8 cellular contexts compared by ENCODE assay signal in genomic region chr12:122753213-122753571, GRCh38. TPM values are rescaled to one million over a fixed set of nuclear protein-coding genes. Genes with fewer than 3 reads are reported as not detected.
DNase-seq lines count a peak whose midpoint lies in the region; ATAC-seq and TF ChIP-seq lines count a peak whose summit lies in the region.

No MANE protein-coding gene starts in this region.

- H3K36me3 ChIP-seq in BJ (ENCODE audit: control insufficient read depth, insufficient read depth, low read length) (peaks cover 4% of the 10 kb centered on the region), ascending aorta (peaks cover 15 to 34% of the 10 kb centered on the region in 2 donors), left lung (peaks cover 0 to 41% of the 10 kb centered on the region in 2 donors), tibial nerve (peaks cover 0 to 33% (median 18%) of the 10 kb centered on the region in 3 donors)

- H3K9me3 ChIP-seq in ascending aorta = no peaks in the 10 kb centered on the region
- H3K9me3 ChIP-seq in left lung = no peaks in the 10 kb centered on the region
- H3K9me3 ChIP-seq in tibial nerve = no peaks in the 10 kb centered on the region

- H3K4me1 ChIP-seq in ascending aorta = peaks cover 3 to 12% of the 10 kb centered on the region in 2 donors
- H3K4me1 ChIP-seq in left lung = peaks cover 7 to 37% of the 10 kb centered on the region in 2 donors
- peaks cover 0 to 38% (median 12%) of the 10 kb centered on the region in 4 donors for H3K4me1 ChIP-seq in tibial nerve

- 2 to 5% methylated on average over 8 of the region's 8 CpGs for WGBS in tibial nerve, 2 donors

- ATAC-seq in HG03045 (IDR thresholded peaks at IDR 0.05; ENCODE audit: unreplicated experiment) (peak; percentile 4), left lung (no peak), GM18861 (IDR thresholded peaks at IDR 0.05; ENCODE audit: unreplicated experiment) (no peak), HG02623 (IDR thresholded peaks at IDR 0.05; ENCODE audit: unreplicated experiment) (no peak)

- CTCF ChIA-PET in BJ (lab: Yijun Ruan, JAX) = interaction anchor here (0.5 to 3.0 kb wide), 12 partner anchors 12 to 215 kb away, joined by 3 to 68 read pairs (median 4); no protein-coding TSS in a partner anchor

- intact Hi-C loops in ascending aorta (cut with DNase I) = loop anchor here (5.0 kb wide), 2 partner anchors 116 to 479 kb away; partner anchors contain the start of genes MPHOSPH9 and MTRFR
- intact Hi-C loops in left lung (cut with DNase I) = loop anchor here in 1 of 2 donors (5.0 kb wide), 1 partner anchor 116 kb away; no protein-coding TSS in a partner anchor

- no peak for TF ChIP-seq POLR2A in tibial nerve (IDR thresholded peaks at IDR 0.05)

- peak overlapping the region; percentile 95 for H3K4me3 ChIP-seq in BJ (ENCODE audit: low read depth, low read length)
- H3K4me3 ChIP-seq in ascending aorta = peak overlapping the region; percentile 77 to 80
- peak overlapping the region; percentile 64 to 89 for H3K4me3 ChIP-seq in left lung
- peak overlapping the region; percentile 70 to 86 (median 78) for H3K4me3 ChIP-seq in tibial nerve

- POLR2A ChIA-PET in BJ (lab: Charles Lee) = no interaction called here

- TF ChIP-seq CTCF in BJ (IDR thresholded peaks at IDR 0.05; ENCODE audit: insufficient read depth, low read depth, low read length) (no peak), ascending aorta (IDR thresholded peaks at IDR 0.05) (no peak), left lung (IDR thresholded peaks at IDR 0.05) (no peak), tibial nerve (IDR thresholded peaks at IDR 0.05) (no peak)

- TF ChIP-seq EP300 in tibial nerve (IDR thresholded peaks at IDR 0.05) = no peak

- H3K27me3 ChIP-seq in BJ (ENCODE audit: control insufficient read depth, insufficient read depth, low read length) (no peaks in the 10 kb centered on the region), ascending aorta (no peaks in the 10 kb centered on the region), left lung (no peaks in the 10 kb centered on the region), tibial nerve (no peaks in the 10 kb centered on the region)

- no peak for DNase-seq in BJ (ENCODE audit: low read depth)
- DNase-seq in ascending aorta (ENCODE audit: low spot score in 2 of 2) = no peak
- no peak for DNase-seq in left lung
- no peak for DNase-seq in tibial nerve (ENCODE audit: low spot score in 2 of 2)
- no peak for DNase-seq in DMS79 (lab: John Stamatoyannopoulos, UW)

- H3K27ac ChIP-seq in ascending aorta (peak overlapping the region; percentile 70 to 75), left lung (peak overlapping the region; percentile 78 to 84), tibial nerve (peak overlapping the region; percentile 55 to 89 (median 85))

RNA-seq across cellular contexts. Expression of gene DENR, which starts 0.6 kb away (rescaled TPM):
- polyA plus RNA-seq in BJ (2011; rRNA removed) = 16.1 and 33.3 TPM in 2 replicates
- 10.1 and 10.9 TPM in 2 replicates for polyA minus RNA-seq in BJ (2011; rRNA and poly(A)+ RNA removed)
- total RNA-seq in ascending aorta (12.2 TPM), left lung (10 to 100 TPM; 35.7 to 36.5 TPM), tibial nerve (10 to 100 TPM; 12.6 to 25.1 (median 17.3) TPM)

RNA-seq across cellular contexts. Expression of gene CCDC62, which starts 21.2 kb away (rescaled TPM):
- polyA plus RNA-seq in BJ (2011; rRNA removed) = 0.09 and 0.15 TPM in 2 replicates
- 0.09 TPM in 1 of 2 replicates, not detected in the other for polyA minus RNA-seq in BJ (2011; rRNA and poly(A)+ RNA removed)
- not detected for total RNA-seq in ascending aorta
- total RNA-seq in left lung = 1 to 10 TPM in 1 of 2 donors, under 1 TPM in 1; 0.38 to 1.2 TPM
- 1 to 10 TPM in 2 of 4 donors, under 1 TPM in 2; 0.78 to 1.5 (median 1.2) TPM for total RNA-seq in tibial nerve

RNA-seq across cellular contexts. Expression of gene HCAR1, which starts 22.5 kb away (rescaled TPM):
- polyA plus RNA-seq in BJ (2011; rRNA removed) = not detected in 2 replicates
- not detected in 2 replicates for polyA minus RNA-seq in BJ (2011; rRNA and poly(A)+ RNA removed)
- not detected for total RNA-seq in ascending aorta
- under 1 TPM; 0.47 to 0.55 TPM for total RNA-seq in left lung
- 1 to 10 TPM in 2 of 4 donors, under 1 TPM in 2; under 0.01 to 1.8 (median 1.1) TPM for total RNA-seq in tibial nerve

RNA-seq across cellular contexts. Expression of gene HCAR3, which starts 36.6 kb away (rescaled TPM):
- polyA plus RNA-seq in BJ (2011; rRNA removed) = not detected in 2 replicates
- polyA minus RNA-seq in BJ (2011; rRNA and poly(A)+ RNA removed) = not detected in 2 replicates
- total RNA-seq in ascending aorta = not detected
- total RNA-seq in left lung = 1 to 10 TPM; 2.1 to 2.8 TPM
- total RNA-seq in tibial nerve = under 1 TPM in 1 of 4 donors, not detected in 3; 0.42 TPM

RNA-seq across cellular contexts. Expression of gene HCAR2, which starts 50.0 kb away (rescaled TPM):
- not detected in 2 replicates for polyA plus RNA-seq in BJ (2011; rRNA removed)
- not detected in 2 replicates for polyA minus RNA-seq in BJ (2011; rRNA and poly(A)+ RNA removed)
- total RNA-seq in ascending aorta (3.9 TPM), left lung (1 to 10 TPM; 3.3 to 5.1 TPM), tibial nerve (1 to 10 TPM in 3 of 4 donors, not detected in 1; 2.3 to 6.3 (median 3.3) TPM)
